In genomic region chr4:26076000-26076587, GRCh38 we compare ENCODE assay signal across 9 cellular contexts.
DNase-seq lines count a peak whose midpoint lies in the region; ATAC-seq and TF ChIP-seq lines count a peak whose summit lies in the region.
"Had no signal": no experiment of that assay in that cellular context is flagged by ENCODE, and none has a peak within 500 bp of the region (broad histone marks: within the 10 kb centered on the region; RNA-seq: fewer than 3 reads in every experiment).

No MANE protein-coding gene starts in this region.

- no peaks in the 10 kb centered on the region for H3K9me3 ChIP-seq in upper lobe of right lung

- intact Hi-C loops in upper lobe of right lung (cut with DNase I) = no loop called here

- H3K27me3 ChIP-seq in upper lobe of right lung = no peaks in the 10 kb centered on the region

- DNase-seq in SIG-M5 (lab: John Stamatoyannopoulos, UW) (peak; percentile 80), fibroblast of villous mesenchyme (ENCODE audit: low read depth) (peak; percentile 6), upper lobe of right lung (no peak), GOT3 (lab: John Stamatoyannopoulos, UW) (no peak), NCI-H2029 (lab: John Stamatoyannopoulos, UW) (no peak), DMS 273 treated with DMSO at 0.1 percent for 48 hours (lab: John Stamatoyannopoulos, UW) (no peak)

- no peak overlapping the region for H3K4me3 ChIP-seq in fibroblast of villous mesenchyme (ENCODE audit: low read depth, low read length)
- no peak overlapping the region for H3K4me3 ChIP-seq in upper lobe of right lung

- H3K36me3 ChIP-seq in upper lobe of right lung = no peaks in the 10 kb centered on the region

- ATAC-seq in GM18873 (IDR thresholded peaks at IDR 0.05; ENCODE audit: low FRiP score, unreplicated experiment) (peak; percentile 75), HG02840 (IDR thresholded peaks at IDR 0.05; ENCODE audit: low FRiP score, unreplicated experiment) (peak; percentile 70), upper lobe of right lung (peak; percentile 79)
- ATAC-seq: Panc1 had no signal

- no peak for TF ChIP-seq CTCF in fibroblast of villous mesenchyme (IDR thresholded peaks at IDR 0.05; ENCODE audit: insufficient read depth, low read depth, low read length)
- no peak for TF ChIP-seq CTCF in upper lobe of right lung (IDR thresholded peaks at IDR 0.05)

- H3K27ac ChIP-seq in upper lobe of right lung = peak overlapping the region; percentile 64

- peaks cover 7% of the 10 kb centered on the region for H3K4me1 ChIP-seq in upper lobe of right lung

Comparison
In these comparisons a context has a peak if more than half of its experiments do, and no peak if none do; other contexts are left out.
1. DNase-seq: peak in SIG-M5 (single experiment) and fibroblast of villous mesenchyme (single experiment); none in upper lobe of right lung (single experiment), GOT3 (single experiment), NCI-H2029 (single experiment) and DMS 273 treated with DMSO at 0.1 percent for 48 hours (single experiment).
2. Peak in every context shown above with its lines, with median percentiles within 50 percentile points of each other: ATAC-seq.